9 cellular contexts compared by ENCODE assay signal in the genomic region with DNA sequence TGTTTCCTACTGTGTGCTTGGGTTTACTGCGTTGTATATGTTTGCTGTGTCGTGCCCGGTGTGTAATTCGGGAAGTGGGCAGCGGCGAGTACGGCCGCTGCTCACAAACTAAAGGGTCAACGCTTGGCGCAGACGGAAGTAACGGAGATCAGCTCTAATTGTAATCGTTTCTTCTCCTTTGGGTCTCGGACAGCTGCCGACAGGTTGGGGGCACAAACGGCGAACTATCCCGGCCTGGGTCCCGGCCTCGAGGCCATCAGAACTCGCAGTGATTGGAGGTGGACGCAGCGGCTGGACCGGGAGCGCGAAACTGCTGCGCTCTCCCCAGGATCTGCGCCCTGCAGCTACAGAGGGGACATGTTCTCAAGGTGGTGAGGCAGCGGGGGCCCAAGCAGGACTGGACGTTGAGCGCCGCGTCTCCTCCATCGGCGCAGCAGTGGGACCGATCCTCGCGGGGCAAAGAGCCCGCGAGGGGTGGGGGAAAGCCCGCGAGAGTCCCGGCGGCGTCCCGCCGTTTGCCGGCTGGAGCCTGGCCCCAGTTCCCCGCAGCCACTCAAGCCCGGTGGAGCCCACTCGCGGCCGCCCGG. TPM values are rescaled to one million over a fixed set of nuclear protein-coding genes. Genes with fewer than 3 reads are reported as not detected.
DNase-seq lines count a peak whose midpoint lies in the region; ATAC-seq and TF ChIP-seq lines count a peak whose summit lies in the region.
"Had no signal": no experiment of that assay in that cellular context is flagged by ENCODE, and none has a peak within 500 bp of the region (broad histone marks: within the 10 kb centered on the region; RNA-seq: fewer than 3 reads in every experiment).

No MANE protein-coding gene starts in this region.

- H3K36me3 ChIP-seq in iPS DF 6.9 (ENCODE audit: control insufficient read depth, insufficient read depth, low read length), result peaks cover 6% of the 10 kb centered on the region
- no peaks in the 10 kb centered on the region for H3K36me3 ChIP-seq in gastrocnemius medialis

- no peak overlapping the region for H3K18ac ChIP-seq in H9 (ENCODE audit: insufficient read length, low read depth, low read length)

- CTCF ChIA-PET in GM10248 (lab: Yijun Ruan, JAX), result no interaction called here

- H3K27ac Mint-ChIP-seq in H9, result peak overlapping the region; percentile 5 to 73 (median 52); a peak in 6 of 7 replicates
- no peak overlapping the region for H3K27ac Mint-ChIP-seq in activated T-helper 17 cell treated with anti-CD3 and anti-CD28 coated beads, Interleukin-2, amount 50 U/mL, for 72 hours

- H2BK15ac ChIP-seq in H9 (ENCODE audit: low read depth, low read length), result no peak overlapping the region

- WGBS in H9 (ENCODE audit: extremely low coverage, insufficient read length, low lambda C conversion rate), result no CpG with 5 or more reads among the region's 54 CpGs
- WGBS in iPS DF 6.9 (ENCODE audit: insufficient coverage, insufficient read length), result no CpG with 5 or more reads among the region's 54 CpGs

- H3K4me3 ChIP-seq in iPS DF 6.9 (ENCODE audit: low read length) (peak overlapping the region; percentile 100; the same call in 1 of the 2 replicates), gastrocnemius medialis (peak overlapping the region; percentile 54 to 70 (median 56))

- in situ Hi-C loops in gastrocnemius medialis (cut with MboI; ENCODE audit: low sequenced_read_pairs in 4 of 4), result no loop called here

- peaks cover 3 to 65% of the 10 kb centered on the region in 2 experiments; a peak in 4 of 5 replicates for H3K9me3 Mint-ChIP-seq in H9
- no peaks in the 10 kb centered on the region for H3K9me3 Mint-ChIP-seq in activated T-helper 17 cell treated with anti-CD3 and anti-CD28 coated beads, Interleukin-2, amount 50 U/mL, for 72 hours

- H3K23me2 ChIP-seq in H9 (ENCODE audit: insufficient read length, low read depth, low read length, poor library complexity, severe bottlenecking), result peaks cover 18% of the 10 kb centered on the region

- H3K9me3 ChIP-seq in H9 (ENCODE audit: control insufficient read depth, low read depth, low read length) (no peaks in the 10 kb centered on the region), iPS DF 6.9 (ENCODE audit: control insufficient read depth, insufficient read depth, low read length) (no peaks in the 10 kb centered on the region), gastrocnemius medialis (no peaks in the 10 kb centered on the region)

- H3K27me3 ChIP-seq in H9 (ENCODE audit: insufficient read depth, low read length) (no peaks in the 10 kb centered on the region), iPS DF 6.9 (ENCODE audit: control insufficient read depth, insufficient read depth, low read length) (no peaks in the 10 kb centered on the region), gastrocnemius medialis (peaks cover 55 to 77% (median 70%) of the 10 kb centered on the region in 3 donors)

- H3K79me2 ChIP-seq in H9 (ENCODE audit: insufficient read depth, low read length), result peaks cover 29% of the 10 kb centered on the region

- H2BK5ac ChIP-seq in H9 (ENCODE audit: insufficient read length, low read length), result no peak overlapping the region

- no peaks in the 10 kb centered on the region for H4K20me1 ChIP-seq in H9 (ENCODE audit: control insufficient read depth, insufficient read depth, insufficient read length)

- no peak overlapping the region for H4K91ac ChIP-seq in H9 (ENCODE audit: insufficient read length, low read depth, low read length)

- H3K4ac ChIP-seq in H9 (ENCODE audit: low read depth, low read length), result no peak overlapping the region

- no peaks in the 10 kb centered on the region for H3K79me1 ChIP-seq in H9 (ENCODE audit: insufficient read depth, low read depth, low read length, poor library complexity, severe bottlenecking)

- H2AK5ac ChIP-seq in H9 (ENCODE audit: insufficient read length, low read length), result no peak overlapping the region

- intact Hi-C loops in gastrocnemius medialis (cut with DNase I; ENCODE audit: low total_unique reads), result no loop called here

- H3K4me1 ChIP-seq in H9 (ENCODE audit: insufficient read depth, low read length) (no peaks in the 10 kb centered on the region; the same call in 1 of the 2 replicates), iPS DF 6.9 (ENCODE audit: control insufficient read depth, insufficient read depth, low read length) (peaks cover 2% of the 10 kb centered on the region), gastrocnemius medialis (peaks cover 0 to 6% of the 10 kb centered on the region in 2 donors)

- H4K8ac ChIP-seq in H9 (replicated peaks; ENCODE audit: insufficient read length, low read depth, low read length), result no peak overlapping the region

- peaks cover 23 to 37% of the 10 kb centered on the region in 2 experiments for H3K4me1 Mint-ChIP-seq in H9
- H3K4me1 Mint-ChIP-seq in activated T-helper 17 cell treated with anti-CD3 and anti-CD28 coated beads, Interleukin-2, amount 50 U/mL, for 72 hours, result peaks cover 5% of the 10 kb centered on the region

- POLR2A ChIA-PET in GM10248 (lab: Yijun Ruan, JAX), result no interaction called here

- TF ChIP-seq POLR2A in gastrocnemius medialis (IDR thresholded peaks at IDR 0.05), result no peak

- H3K4me3 Mint-ChIP-seq in H9, result peak overlapping the region; percentile 94
- H3K4me3 Mint-ChIP-seq in activated T-helper 17 cell treated with anti-CD3 and anti-CD28 coated beads, Interleukin-2, amount 50 U/mL, for 72 hours, result peak overlapping the region; percentile 38

- H3K27me3 Mint-ChIP-seq in H9 (ENCODE audit: low read depth), result no peaks in the 10 kb centered on the region; the same call in 1 of the 2 replicates
- peaks cover 29% of the 10 kb centered on the region for H3K27me3 Mint-ChIP-seq in activated T-helper 17 cell treated with anti-CD3 and anti-CD28 coated beads, Interleukin-2, amount 50 U/mL, for 72 hours

- peak overlapping the region; percentile 38; the same call in 1 of the 2 replicates for H3K14ac ChIP-seq in H9 (ENCODE audit: insufficient read depth, low read length)

- TF ChIP-seq CTCF in H9 (conservative IDR thresholded peaks at IDR 0.05), result no peak
- no peak for TF ChIP-seq CTCF in gastrocnemius medialis (IDR thresholded peaks at IDR 0.05 in 4 of 5, conservative IDR thresholded peaks at IDR 0.05 in 1 of 5)
- no peak for TF ChIP-seq CTCF in GM10248 (IDR thresholded peaks at IDR 0.05; ENCODE audit: control extremely low read depth, extremely low read depth, low read depth, missing control alignments)

- no peak overlapping the region for H2BK12ac ChIP-seq in H9 (ENCODE audit: insufficient read length, low read depth, low read length)

- H3K27ac ChIP-seq in H9 (ENCODE audit: insufficient read length, low read depth, low read length) (no peak overlapping the region), iPS DF 6.9 (ENCODE audit: low read length) (no peak overlapping the region), gastrocnemius medialis (no peak overlapping the region), substantia nigra (ENCODE audit: low read depth, low read length, poor library complexity, severe bottlenecking) (no peak overlapping the region)

- H2BK120ac ChIP-seq in H9 (ENCODE audit: low read depth, low read length, poor library complexity, severe bottlenecking), result no peak overlapping the region

- peak overlapping the region; percentile 98 for H3K4me2 ChIP-seq in H9 (ENCODE audit: insufficient read depth, insufficient read length, low read length)

- peaks cover 20 to 39% (median 32%) of the 10 kb centered on the region in 3 experiments for H3K36me3 Mint-ChIP-seq in H9 (ENCODE audit: insufficient read depth in 1 of 3, low read depth in 3 of 3)
- peaks cover 6% of the 10 kb centered on the region for H3K36me3 Mint-ChIP-seq in activated T-helper 17 cell treated with anti-CD3 and anti-CD28 coated beads, Interleukin-2, amount 50 U/mL, for 72 hours (ENCODE audit: low read depth)

- no peak overlapping the region for H3T11ph ChIP-seq in H9 (ENCODE audit: low read length)

- no peak overlapping the region for H3K56ac ChIP-seq in H9 (ENCODE audit: insufficient read length, low read depth, low read length)

- H4K5ac ChIP-seq in H9 (ENCODE audit: insufficient read length, low read depth, low read length), result no peak overlapping the region

- no peak for ATAC-seq in activated T-helper 17 cell treated with anti-CD3 and anti-CD28 coated beads, Interleukin-2, amount 50 U/mL, for 72 hours (replicated peaks)
- ATAC-seq in gastrocnemius medialis (peak; percentile 26 to 44), HG03565 (IDR thresholded peaks at IDR 0.05; ENCODE audit: unreplicated experiment) (no peak)

- H3K9ac ChIP-seq in H9 (ENCODE audit: extremely low read depth, insufficient read length, low read length), result peak overlapping the region; percentile 50

- H3K23ac ChIP-seq in H9 (ENCODE audit: insufficient read length, low read depth, low read length), result no peak overlapping the region

- no peak overlapping the region for H2AFZ ChIP-seq in H9 (ENCODE audit: low read length)

- no peak for DNase-seq in H9
- DNase-seq in iPS DF 6.9 (ENCODE audit: low read depth, low spot score), result no peak
- DNase-seq in gastrocnemius medialis, result no peak
- DNase-seq in GM10248 (ENCODE audit: extremely low spot score), result no peak
- DNase-seq in HCEC 1CT, result no peak
- DNase-seq in substantia nigra (lab: John Stamatoyannopoulos, UW), result no peak

- no peak overlapping the region for H2BK20ac ChIP-seq in H9 (ENCODE audit: low read depth, low read length, poor library complexity, severe bottlenecking)

RNA-seq across cellular contexts. Expression of gene ZIC3, which starts 0.5 kb away (rescaled TPM):
- total RNA-seq in H9 (2021) (126 and 128 TPM in 2 replicates), gastrocnemius medialis (not detected)
- not detected for total RNA-seq in activated T-helper 17 cell treated with anti-CD3 and anti-CD28 coated beads, Interleukin-2, amount 50 U/mL, for 72 hours
- total RNA-seq: HT1080 had no signal

Comparison
In these comparisons a context has a peak if more than half of its experiments do, and no peak if none do; other contexts are left out.
1. ATAC-seq: peak in gastrocnemius medialis (2 of 2); none in activated T-helper 17 cell treated with anti-CD3 and anti-CD28 coated beads, Interleukin-2, amount 50 U/mL, for 72 hours (single experiment) and HG03565 (single experiment).
2. RNA of gene ZIC3, which starts 0.5 kb away (total RNA-seq): 126 to 128 TPM in H9; not detected in activated T-helper 17 cell treated with anti-CD3 and anti-CD28 coated beads, Interleukin-2, amount 50 U/mL, for 72 hours and not detected in gastrocnemius medialis; every median in the first group is over 100 times any median in the second.